ENCODE assay signal across 15 cellular contexts in the genomic region with DNA sequence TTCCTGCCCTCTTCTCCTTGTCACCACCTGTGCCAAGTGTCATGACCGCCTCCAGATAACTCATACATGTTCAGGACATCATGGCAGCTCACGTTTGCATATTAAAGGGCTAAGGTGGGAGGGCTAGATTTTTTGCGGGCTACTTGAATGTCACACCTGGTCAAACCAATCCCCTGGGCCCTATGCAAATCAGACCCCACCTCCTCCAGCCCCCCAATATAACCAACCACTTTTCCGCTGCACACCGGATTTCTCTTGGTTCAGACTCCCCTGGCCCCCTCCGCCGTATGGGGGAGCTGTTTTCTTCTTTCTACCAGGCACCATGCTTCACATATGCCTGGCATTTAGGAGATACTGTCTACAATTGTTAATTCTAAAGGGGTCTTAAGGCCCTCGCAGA. TPM values are rescaled to one million over a fixed set of nuclear protein-coding genes. Genes with fewer than 3 reads are reported as not detected.
A peak's percentile ranks its signal among the peaks of the same experiment; 100 is the strongest.
DNase-seq lines count a peak whose midpoint lies in the region; ATAC-seq and TF ChIP-seq lines count a peak whose summit lies in the region.
"Had no signal": no experiment of that assay in that cellular context is flagged by ENCODE, and none has a peak within 500 bp of the region (broad histone marks: within the 10 kb centered on the region; RNA-seq: fewer than 3 reads in every experiment).

No MANE protein-coding gene starts in this region.

- H3K36me3 ChIP-seq in NT2/D1 (ENCODE audit: insufficient read depth, insufficient read length, low read length) (no peaks in the 10 kb centered on the region), HAP-1 (replicated peaks) (no peaks in the 10 kb centered on the region)
- H3K36me3 ChIP-seq in CD8-positive, alpha-beta memory T cell (ENCODE audit: insufficient read depth, low read length), result no peaks in the 10 kb centered on the region

- no peak overlapping the region for H3K9ac ChIP-seq in NT2/D1 (ENCODE audit: insufficient read length, low read depth)

- CTCF ChIA-PET in CD8-positive, alpha-beta memory T cell (lab: Charles Lee), result interaction anchor here (1.6 kb wide), 1 partner anchor 84 kb away, joined by 4 read pairs; no protein-coding TSS in a partner anchor

- in situ Hi-C loops in HAP-1 (cut with MboI; ENCODE audit: low sequenced_read_pairs), result no loop called here

- peaks cover 0 to 3% (median 0%) of the 10 kb centered on the region in 7 donors for H3K9me3 Mint-ChIP-seq in CD14-positive monocyte
- no peaks in the 10 kb centered on the region for H3K9me3 Mint-ChIP-seq in CD8-positive, alpha-beta memory T cell
- H3K9me3 Mint-ChIP-seq: T-cell, type B pancreatic cell had no signal

- no peaks in the 10 kb centered on the region for H3K9me3 ChIP-seq in NT2/D1 (ENCODE audit: insufficient read depth, low read length)
- H3K9me3 ChIP-seq in HAP-1, result no peaks in the 10 kb centered on the region; the same call in 1 of the 2 replicates
- H3K9me3 ChIP-seq in CD8-positive, alpha-beta memory T cell (ENCODE audit: low read length), result no peaks in the 10 kb centered on the region

- intact Hi-C loops in CD14-positive monocyte (cut with micrococcal nuclease), result no loop called here

- H3K27ac Mint-ChIP-seq in CD14-positive monocyte, result peak overlapping the region in 6 of 7 donors; percentile 25 to 99 (median 90)
- no peak overlapping the region for H3K27ac Mint-ChIP-seq in CD8-positive, alpha-beta memory T cell
- H3K27ac Mint-ChIP-seq: activated naive CD8-positive, alpha-beta T cell; T-cell had no signal

- DNase-seq in CD14-positive monocyte (ENCODE audit: low spot score) (no peak), NT2/D1 (ENCODE audit: low read depth, low spot score) (peak; percentile 40), left kidney (ENCODE audit: low read depth, low spot score) (peak; percentile 62), HAP-1 (ENCODE audit: low spot score in 2 of 2) (no peak)
- no peak for DNase-seq in CD8-positive, alpha-beta memory T cell
- DNase-seq: effector memory CD4-positive, alpha-beta T cell; kidney glomerular epithelial cell; NCI-H446 treated with DMSO at 0.1 percent for 48 hours; stimulated activated CD4-positive, alpha-beta T cell treated with anti-CD3 and anti-CD28 coated beads, Interleukin-2, amount 100 ng/mL, for 24 hours; T-cell had no signal

- H3K27me3 Mint-ChIP-seq in CD14-positive monocyte (ENCODE audit: low read depth in 3 of 3), result peaks cover 0 to 5% (median 3%) of the 10 kb centered on the region in 3 donors
- peaks cover 0 to 2% of the 10 kb centered on the region in 2 donors for H3K27me3 Mint-ChIP-seq in CD8-positive, alpha-beta memory T cell
- H3K27me3 Mint-ChIP-seq: activated naive CD8-positive, alpha-beta T cell had no signal

- no peak overlapping the region for H3K4me3 Mint-ChIP-seq in CD14-positive monocyte
- H3K4me3 Mint-ChIP-seq in CD8-positive, alpha-beta memory T cell, result no peak overlapping the region
- H3K4me3 Mint-ChIP-seq: activated naive CD8-positive, alpha-beta T cell; T-cell; type B pancreatic cell had no signal

- H3K36me3 Mint-ChIP-seq in CD14-positive monocyte, result peaks cover 2 to 8% of the 10 kb centered on the region in 2 donors
- H3K36me3 Mint-ChIP-seq in CD8-positive, alpha-beta memory T cell, result no peaks in the 10 kb centered on the region
- H3K36me3 Mint-ChIP-seq: activated naive CD8-positive, alpha-beta T cell; T-cell; type B pancreatic cell had no signal

- POLR2A ChIA-PET in CD8-positive, alpha-beta memory T cell (lab: Charles Lee), result no interaction called here

- H3K27me3 ChIP-seq in NT2/D1 (ENCODE audit: insufficient read depth, insufficient read length) (no peaks in the 10 kb centered on the region), HAP-1 (ENCODE audit: low read depth) (no peaks in the 10 kb centered on the region)
- no peaks in the 10 kb centered on the region for H3K27me3 ChIP-seq in CD8-positive, alpha-beta memory T cell (ENCODE audit: insufficient read depth, low read length, poor library complexity, severe bottlenecking)

- H3K27ac ChIP-seq in CD8-positive, alpha-beta memory T cell (ENCODE audit: low read depth, low read length), result no peak overlapping the region

- no peak for ATAC-seq in HG03139 (IDR thresholded peaks at IDR 0.05; ENCODE audit: unreplicated experiment)
- ATAC-seq: activated CD4-positive, CD25-positive, alpha-beta regulatory T cell treated with anti-CD3 and anti-CD28 coated beads, Interleukin-2, amount 50 U/mL, for 24 hours; T-cell had no signal

- TF ChIP-seq CTCF in CD14-positive monocyte (IDR thresholded peaks at IDR 0.05), result no peak

- H3K4me3 ChIP-seq in NT2/D1 (ENCODE audit: insufficient read length, low read depth), result no peak overlapping the region
- no peak overlapping the region for H3K4me3 ChIP-seq in HAP-1
- H3K4me3 ChIP-seq in CD8-positive, alpha-beta memory T cell (ENCODE audit: low read length), result no peak overlapping the region

- peaks cover 96% of the 10 kb centered on the region for H3K4me1 Mint-ChIP-seq in CD14-positive monocyte
- peaks cover 5 to 12% (median 8%) of the 10 kb centered on the region in 3 donors for H3K4me1 Mint-ChIP-seq in CD8-positive, alpha-beta memory T cell

- H3K4me1 ChIP-seq in NT2/D1 (ENCODE audit: insufficient read depth, insufficient read length) (peaks cover 4% of the 10 kb centered on the region), HAP-1 (peaks cover 9% of the 10 kb centered on the region)
- H3K4me1 ChIP-seq in CD8-positive, alpha-beta memory T cell (ENCODE audit: insufficient read depth, low read length), result no peaks in the 10 kb centered on the region

RNA-seq across cellular contexts. Expression of gene UPB1, which starts 12.6 kb away (rescaled TPM):
- under 1 TPM in 1 of 2 donors, not detected in 1; 0.17 TPM for polyA plus RNA-seq in CD14-positive monocyte
- total RNA-seq in CD8-positive, alpha-beta memory T cell, result not detected
- 0.10 TPM for polyA plus RNA-seq in CD8-positive, alpha-beta memory T cell
- total RNA-seq: myocyte had no signal

RNA-seq across cellular contexts. Expression of gene GUCD1, which starts 47.2 kb away (rescaled TPM):
- polyA plus RNA-seq in CD14-positive monocyte, result 10 to 100 TPM; 67.1 to 72.5 TPM
- total RNA-seq in CD8-positive, alpha-beta memory T cell, result 100 to 1,000 TPM; 115 to 123 TPM
- polyA plus RNA-seq in CD8-positive, alpha-beta memory T cell, result 50.8 TPM

RNA-seq across cellular contexts. Expression of gene SNRPD3, which starts 48.1 kb away (rescaled TPM):
- 10 to 100 TPM; 71.8 to 80.9 TPM for polyA plus RNA-seq in CD14-positive monocyte
- total RNA-seq in CD8-positive, alpha-beta memory T cell, result 100 to 1,000 TPM; 205 to 217 TPM
- polyA plus RNA-seq in CD8-positive, alpha-beta memory T cell, result 112 TPM

Comparison
In these comparisons a context has a peak if more than half of its experiments do, and no peak if none do; other contexts are left out.
1. DNase-seq: peak in NT2/D1 (single experiment) and left kidney (single experiment); none in CD14-positive monocyte (single experiment), HAP-1 (0 of 2) and CD8-positive, alpha-beta memory T cell (0 of 5).
2. H3K27ac Mint-ChIP-seq: peak in CD14-positive monocyte (6 of 7); none in CD8-positive, alpha-beta memory T cell (0 of 8).